ENCODE assay signal across 31 cellular contexts in the genomic region with DNA sequence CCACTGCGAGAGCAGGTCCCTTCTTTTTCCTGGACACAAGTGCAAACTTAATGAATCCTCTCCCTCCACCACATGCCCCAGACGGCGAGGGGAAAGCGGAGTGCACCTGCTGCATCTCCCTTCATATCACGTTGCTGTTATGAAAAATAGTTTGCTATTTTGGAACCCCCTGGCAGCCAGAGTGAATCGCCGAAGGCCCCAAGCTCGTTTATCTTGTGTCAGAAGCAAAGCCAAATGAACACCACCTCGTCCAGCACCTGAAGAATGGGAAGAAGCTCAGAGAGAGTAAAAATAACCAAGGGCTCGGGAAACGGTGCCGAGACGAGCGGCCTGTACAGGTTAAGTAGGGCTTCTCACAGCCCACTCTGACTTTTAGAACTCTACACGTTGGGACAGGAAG.
"Had no signal": no experiment of that assay in that cellular context is flagged by ENCODE, and none has a peak within 500 bp of the region (broad histone marks: within the 10 kb centered on the region; RNA-seq: fewer than 3 reads in every experiment).

No MANE protein-coding gene starts in this region.

- H3K36me3 ChIP-seq: SJCRH30 had no signal

- H3K27ac ChIP-seq: KMS-11, PC-9, RWPE1, SJCRH30, SK-N-MC had no signal

- DNase-seq: Karpas-422, KBM-7, MM.1S, MV-4-11, NCI-H1092, NCI-H1105, NCI-H1417 treated with DMSO at 0.1 percent for 48 hours, NCI-H1436 treated with DMSO at 0.1 percent for 48 hours, NCI-H1694 treated with DMSO at 0.1 percent for 48 hours, NCI-H187 treated with DMSO at 0.1 percent for 48 hours, NCI-H2029, NCI-H2081, NCI-H2171 treated with DMSO at 0.1 percent for 48 hours, NCI-H2227 treated with DMSO at 0.1 percent for 48 hours, NCI-H446 treated with DMSO at 0.1 percent for 48 hours, NCI-H510A, NCI-H524, NCI-H69, NCI-H748 treated with DMSO at 0.1 percent for 48 hours, NCI-H82, PC-9, SHP77, SIG-M5, SJCRH30 had no signal

- H3K9ac ChIP-seq: KMS-11 had no signal

- FAIRE-seq: RCC 7860 had no signal

- H3K4me1 ChIP-seq: SJCRH30 had no signal

- H2AFZ ChIP-seq: PC-9 had no signal

- H3K9me3 ChIP-seq: SJCRH30 had no signal

- H3K4me2 ChIP-seq: KMS-11, PC-9 had no signal

- H3K27me3 ChIP-seq: SJCRH30 had no signal

- H3K4me3 ChIP-seq: PC-9, SJCRH30, SK-N-MC had no signal

- ATAC-seq: Panc1, Right ventricle myocardium inferior, SK-N-SH treated with all-trans-retinoic acid at 6 μM for 48 hours had no signal
